36 cellular contexts compared by ENCODE assay signal in the genomic region with DNA sequence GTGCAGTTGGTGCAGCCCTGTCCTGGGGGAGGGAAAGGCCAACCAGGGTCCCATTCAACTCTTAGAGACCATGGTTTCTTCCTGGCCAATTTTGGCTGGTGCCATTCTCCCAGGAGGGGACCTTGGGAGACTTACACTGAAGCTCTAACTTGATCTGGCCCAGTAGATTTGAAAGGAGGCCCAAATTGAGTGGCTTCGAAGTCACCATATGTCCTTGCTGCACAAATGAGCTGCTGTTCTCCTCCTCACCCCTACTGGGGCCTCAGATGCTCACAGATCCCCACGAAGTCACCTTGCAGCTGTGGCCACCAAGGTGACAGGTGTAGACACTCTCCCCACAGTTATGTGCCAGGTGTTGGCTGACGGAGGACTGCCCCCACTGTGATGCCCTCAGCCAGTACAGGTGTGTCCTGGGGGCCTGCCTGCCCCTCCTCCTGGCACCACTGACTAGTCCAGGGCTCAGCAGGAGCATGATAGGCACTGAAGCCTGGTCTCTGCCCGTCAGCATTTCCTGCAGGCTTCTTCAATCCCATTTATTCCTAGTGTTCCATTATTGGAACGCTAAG. TPM values are rescaled to one million over a fixed set of nuclear protein-coding genes. Genes with fewer than 3 reads are reported as not detected.
"Had no signal": no experiment of that assay in that cellular context is flagged by ENCODE, and none has a peak within 500 bp of the region (broad histone marks: within the 10 kb centered on the region; RNA-seq: fewer than 3 reads in every experiment).

No MANE protein-coding gene starts in this region.

- H3K9me3 ChIP-seq: ascending aorta, breast epithelium, colonic mucosa, esophagus squamous epithelium, gastroesophageal sphincter, heart right ventricle had no signal

- H3K4me3 Mint-ChIP-seq: activated CD4-positive, alpha-beta memory T cell treated with anti-CD3 and anti-CD28 coated beads, Interleukin-2, amount 10 ng/mL, durations not matched to agents 7 days and 5 days; activated CD4-positive, alpha-beta T cell treated with anti-CD3 and anti-CD28 coated beads, Interleukin-2, amount 10 ng/mL, durations not matched to agents 7 days and 5 days; activated naive CD4-positive, alpha-beta T cell treated with anti-CD3 and anti-CD28 coated beads, Interleukin-2, amount 10 ng/mL, durations not matched to agents 7 days and 5 days; activated naive CD8-positive, alpha-beta T cell treated with anti-CD3 and anti-CD28 coated beads, Interleukin-2, amount 10 ng/mL, durations not matched to agents 7 days and 5 days; activated T-cell treated with anti-CD3 and anti-CD28 coated beads, Interleukin-2, amount 50 U/mL, for 24 hours; activated T-cell treated with anti-CD3 and anti-CD28 coated beads, Interleukin-2, amount 50 U/mL, for 72 hours; brain; WTC11 had no signal

- H3K27me3 ChIP-seq: ascending aorta, colonic mucosa had no signal

- H3K4me1 Mint-ChIP-seq: activated naive CD8-positive, alpha-beta T cell treated with anti-CD3 and anti-CD28 coated beads, Interleukin-2, amount 10 ng/mL, durations not matched to agents 7 days and 5 days; WTC11 had no signal

- ATAC-seq: activated naive CD4-positive, alpha-beta T cell treated with anti-CD3 and anti-CD28 coated beads, Interleukin-2, amount 50 U/mL, for 72 hours; activated T-cell treated with anti-CD3 and anti-CD28 coated beads, Interleukin-2, amount 50 U/mL, for 72 hours; gastroesophageal sphincter; heart right ventricle; WTC11 had no signal

- H3K36me3 Mint-ChIP-seq: activated naive CD4-positive, alpha-beta T cell treated with anti-CD3 and anti-CD28 coated beads, Interleukin-2, amount 10 ng/mL, durations not matched to agents 7 days and 5 days; activated naive CD4-positive, alpha-beta T cell treated with anti-CD3 and anti-CD28 coated beads, Interleukin-2, amount 50 U/mL, for 72 hours; activated naive CD8-positive, alpha-beta T cell treated with anti-CD3 and anti-CD28 coated beads, Interleukin-2, amount 10 ng/mL, durations not matched to agents 7 days and 5 days; brain; WTC11 had no signal

- DNase-seq: activated CD4-positive, alpha-beta memory T cell treated with anti-CD3 and anti-CD28 coated beads, Interleukin-2, amount 10 ng/mL, durations not matched to agents 7 days and 5 days; activated CD4-positive, alpha-beta T cell treated with anti-CD3 and anti-CD28 coated beads for 1 hour; activated CD4-positive, alpha-beta T cell treated with anti-CD3 and anti-CD28 coated beads for 4 hours; activated CD4-positive, alpha-beta T cell treated with anti-CD3 and anti-CD28 coated beads, Interleukin-2, amount 10 ng/mL, durations not matched to agents 7 days and 5 days; activated CD4-positive, alpha-beta T cell treated with anti-CD3 and anti-CD28 coated beads, Interleukin-2, amount 50 U/mL, for 4 hours; activated CD8-positive, alpha-beta memory T cell treated with anti-CD3 and anti-CD28 coated beads, Interleukin-2, amount 50 U/mL, for 48 hours; activated gamma-delta T cell; activated naive CD4-positive, alpha-beta T cell; activated naive CD4-positive, alpha-beta T cell treated with anti-CD3 and anti-CD28 coated beads, Interleukin-2, amount 10 ng/mL, durations not matched to agents 7 days and 5 days; activated naive CD8-positive, alpha-beta T cell treated with anti-CD3 and anti-CD28 coated beads, Interleukin-2, amount 10 ng/mL, durations not matched to agents 7 days and 5 days; activated T-cell treated with anti-CD3 and anti-CD28 coated beads for 4 hours; activated T-cell treated with anti-CD3 and anti-CD28 coated beads, Interleukin-2, amount 50 U/mL, for 24 hours; activated T-cell treated with anti-CD3 and anti-CD28 coated beads, Interleukin-2, amount 50 U/mL, for 72 hours; central memory CD4-positive, alpha-beta T cell; cerebellar nuclear complex; colonic mucosa; effector CD8-positive, alpha-beta T cell; esophagus squamous epithelium; foreskin melanocyte; heart right ventricle; T-helper 2 cell had no signal

- FAIRE-seq: endometrium, endothelial cell of umbilical vein had no signal

- H3K4me1 ChIP-seq: ascending aorta, breast epithelium, heart right ventricle had no signal

- H3K9me3 Mint-ChIP-seq: activated CD4-positive, alpha-beta memory T cell treated with anti-CD3 and anti-CD28 coated beads, Interleukin-2, amount 10 ng/mL, durations not matched to agents 7 days and 5 days; activated CD4-positive, alpha-beta T cell treated with anti-CD3 and anti-CD28 coated beads, Interleukin-2, amount 10 ng/mL, durations not matched to agents 7 days and 5 days; activated naive CD4-positive, alpha-beta T cell treated with anti-CD3 and anti-CD28 coated beads, Interleukin-2, amount 10 ng/mL, durations not matched to agents 7 days and 5 days; activated naive CD4-positive, alpha-beta T cell treated with anti-CD3 and anti-CD28 coated beads, Interleukin-2, amount 50 U/mL, for 72 hours; activated naive CD8-positive, alpha-beta T cell treated with anti-CD3 and anti-CD28 coated beads, Interleukin-2, amount 10 ng/mL, durations not matched to agents 7 days and 5 days; activated T-cell treated with anti-CD3 and anti-CD28 coated beads, Interleukin-2, amount 50 U/mL, for 24 hours; activated T-cell treated with anti-CD3 and anti-CD28 coated beads, Interleukin-2, amount 50 U/mL, for 72 hours; WTC11 had no signal

- H3K27ac Mint-ChIP-seq: activated CD4-positive, alpha-beta memory T cell treated with anti-CD3 and anti-CD28 coated beads, Interleukin-2, amount 10 ng/mL, durations not matched to agents 7 days and 5 days; activated CD4-positive, alpha-beta T cell treated with anti-CD3 and anti-CD28 coated beads, Interleukin-2, amount 10 ng/mL, durations not matched to agents 7 days and 5 days; activated naive CD4-positive, alpha-beta T cell treated with anti-CD3 and anti-CD28 coated beads, Interleukin-2, amount 10 ng/mL, durations not matched to agents 7 days and 5 days; activated naive CD4-positive, alpha-beta T cell treated with anti-CD3 and anti-CD28 coated beads, Interleukin-2, amount 50 U/mL, for 72 hours; activated naive CD8-positive, alpha-beta T cell treated with anti-CD3 and anti-CD28 coated beads, Interleukin-2, amount 10 ng/mL, durations not matched to agents 7 days and 5 days; activated T-cell treated with anti-CD3 and anti-CD28 coated beads, Interleukin-2, amount 50 U/mL, for 24 hours; activated T-cell treated with anti-CD3 and anti-CD28 coated beads, Interleukin-2, amount 50 U/mL, for 72 hours; brain; WTC11 had no signal

- H3K4me3 ChIP-seq: ascending aorta, breast epithelium, cardiac muscle cell, colonic mucosa, esophagus squamous epithelium, gastroesophageal sphincter, heart right ventricle had no signal

- H3K36me3 ChIP-seq: ascending aorta, breast epithelium, cardiac muscle cell, colonic mucosa, esophagus squamous epithelium, gastroesophageal sphincter, heart right ventricle had no signal

- H3K27ac ChIP-seq: ascending aorta, breast epithelium, cardiac muscle cell, colonic mucosa, epithelial cell of prostate, esophagus squamous epithelium, gastroesophageal sphincter, heart right ventricle had no signal

RNA-seq across cellular contexts. Expression of a gene that starts 4.7 kb away (rescaled TPM):
- total RNA-seq: dermis microvascular lymphatic vessel endothelial cell, fibroblast of villous mesenchyme had no signal
- polyA plus RNA-seq: heart right ventricle had no signal

RNA-seq across cellular contexts. Expression of a gene that starts 36.7 kb away (rescaled TPM):
- total RNA-seq: activated naive CD8-positive, alpha-beta T cell treated with anti-CD3 and anti-CD28 coated beads, Interleukin-2, amount 10 ng/mL, durations not matched to agents 7 days and 5 days; ascending aorta; breast epithelium; cardiac muscle cell; colonic mucosa; dermis microvascular lymphatic vessel endothelial cell; endothelial cell of umbilical vein; esophagus squamous epithelium; fibroblast of lung; fibroblast of villous mesenchyme; gastroesophageal sphincter; glomerular endothelial cell; heart right ventricle; WTC11 had no signal
- polyA plus RNA-seq: cardiac muscle cell, endothelial cell of umbilical vein, esophagus, fibroblast of lung, heart right ventricle had no signal
